In the genomic region with DNA sequence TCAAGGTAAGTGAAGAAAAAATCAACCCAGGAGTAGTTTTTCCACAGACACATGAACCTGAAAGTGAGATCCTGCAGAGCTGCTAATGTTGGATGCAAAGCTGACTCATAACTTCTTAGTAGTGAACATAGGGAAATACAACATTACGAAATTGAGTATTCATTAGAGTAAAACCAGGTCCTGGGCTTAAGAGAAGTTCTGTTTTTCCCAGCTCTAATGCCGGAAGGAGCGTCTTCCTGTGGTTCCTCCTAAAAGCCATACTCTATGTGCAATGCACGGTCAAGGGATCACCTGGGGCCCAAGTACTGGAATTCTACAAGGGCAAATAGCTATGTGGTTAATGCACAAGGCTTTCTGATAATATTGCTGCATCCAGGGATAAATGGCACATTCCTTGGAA, we compare ENCODE assay signal across 14 cellular contexts.
A peak's percentile ranks its signal among the peaks of the same experiment; 100 is the strongest.
DNase-seq lines count a peak whose midpoint lies in the region; ATAC-seq lines count a peak whose summit lies in the region.
"Had no signal": no experiment of that assay in that cellular context is flagged by ENCODE, and none has a peak within 500 bp of the region (broad histone marks: within the 10 kb centered on the region; RNA-seq: fewer than 3 reads in every experiment).

No MANE protein-coding gene starts in this region.

- H3K9me3 Mint-ChIP-seq in central memory CD8-positive, alpha-beta T cell, result no peaks in the 10 kb centered on the region
- peaks cover 0 to 10% (median 0%) of the 10 kb centered on the region in 11 donors for H3K9me3 Mint-ChIP-seq in naive thymus-derived CD4-positive, alpha-beta T cell
- H3K9me3 Mint-ChIP-seq: immature natural killer cell had no signal

- CTCF ChIA-PET in naive thymus-derived CD4-positive, alpha-beta T cell (lab: Charles Lee), result interaction anchor here (0.5 to 1.1 kb wide), 3 partner anchors 11 to 39 kb away, joined by 3 to 5 read pairs (median 3); no protein-coding TSS in a partner anchor

- peaks cover 0 to 9% (median 0%) of the 10 kb centered on the region in 3 experiments for H3K36me3 ChIP-seq in naive thymus-derived CD4-positive, alpha-beta T cell (ENCODE audit: control insufficient read depth in 2 of 3, insufficient read depth in 3 of 3, low read length in 3 of 3)

- peaks cover 6% of the 10 kb centered on the region for H3K36me3 Mint-ChIP-seq in central memory CD8-positive, alpha-beta T cell (ENCODE audit: insufficient read depth)
- H3K36me3 Mint-ChIP-seq in naive thymus-derived CD4-positive, alpha-beta T cell, result peaks cover 8 to 31% (median 18%) of the 10 kb centered on the region in 5 donors

- H3K27ac ChIP-seq in naive thymus-derived CD4-positive, alpha-beta T cell (ENCODE audit: low read depth, low read length), result no peak overlapping the region
- H3K27ac ChIP-seq in substantia nigra (ENCODE audit: low read depth, low read length, poor library complexity, severe bottlenecking), result no peak overlapping the region
- H3K27ac ChIP-seq: dorsolateral prefrontal cortex had no signal

- no peak overlapping the region for H3K4me3 ChIP-seq in naive thymus-derived CD4-positive, alpha-beta T cell (ENCODE audit: low read length)
- H3K4me3 ChIP-seq: dorsolateral prefrontal cortex had no signal

- peaks cover 67% of the 10 kb centered on the region for H3K4me1 Mint-ChIP-seq in central memory CD8-positive, alpha-beta T cell
- H3K4me1 Mint-ChIP-seq in naive thymus-derived CD4-positive, alpha-beta T cell, result peaks cover 47 to 91% (median 83%) of the 10 kb centered on the region in 7 donors

- H3K9me3 ChIP-seq in naive thymus-derived CD4-positive, alpha-beta T cell (ENCODE audit: control insufficient read depth in 2 of 3, low read length in 3 of 3), result no peaks in the 10 kb centered on the region

- ATAC-seq in central memory CD8-positive, alpha-beta T cell (replicated peaks; ENCODE audit: extremely low read depth, poor library complexity, severe bottlenecking), result no peak
- peak; percentile 57 for ATAC-seq in naive thymus-derived CD4-positive, alpha-beta T cell
- ATAC-seq in HG03039 (IDR thresholded peaks at IDR 0.05; ENCODE audit: unreplicated experiment) (no peak), HG03045 (IDR thresholded peaks at IDR 0.05; ENCODE audit: unreplicated experiment) (no peak)

- no peaks in the 10 kb centered on the region for H3K27me3 Mint-ChIP-seq in central memory CD8-positive, alpha-beta T cell
- H3K27me3 Mint-ChIP-seq in naive thymus-derived CD4-positive, alpha-beta T cell, result no peaks in the 10 kb centered on the region

- intact Hi-C loops in naive thymus-derived CD4-positive, alpha-beta T cell (cut with micrococcal nuclease), result loop anchor here in 1 of 2 donors (5.0 kb wide), 1 partner anchor 75 kb away; no protein-coding TSS in a partner anchor

- no peaks in the 10 kb centered on the region for H3K27me3 ChIP-seq in naive thymus-derived CD4-positive, alpha-beta T cell (ENCODE audit: control insufficient read depth in 2 of 2, insufficient read depth in 2 of 2, low read length in 2 of 2)
- H3K27me3 ChIP-seq: dorsolateral prefrontal cortex had no signal

- peak overlapping the region; percentile 49 for H3K27ac Mint-ChIP-seq in central memory CD8-positive, alpha-beta T cell (ENCODE audit: low read depth)
- H3K27ac Mint-ChIP-seq in naive thymus-derived CD4-positive, alpha-beta T cell, result peak overlapping the region in 1 of 9 donors; percentile 33
- H3K27ac Mint-ChIP-seq: activated T-helper 1 cell treated with anti-CD3 and anti-CD28 coated beads, Interleukin-12 subunit alpha, Interleukin-12 subunit beta, Interleukin-2, Interleukin-4 antibody, amounts not matched to agents 30 ng/mL and 10 ng/mL and 1 ng/mL, durations not matched to agents 14 hours and 24 hours and 36 hours had no signal

- peaks cover 0 to 13% of the 10 kb centered on the region in 2 donors for H3K4me1 ChIP-seq in naive thymus-derived CD4-positive, alpha-beta T cell (ENCODE audit: control insufficient read depth in 2 of 2, insufficient read depth in 2 of 2, low read length in 2 of 2)

- POLR2A ChIA-PET in naive thymus-derived CD4-positive, alpha-beta T cell (lab: Charles Lee), result no interaction called here

- H3K4me3 Mint-ChIP-seq in central memory CD8-positive, alpha-beta T cell, result no peak overlapping the region
- no peak overlapping the region for H3K4me3 Mint-ChIP-seq in naive thymus-derived CD4-positive, alpha-beta T cell
- H3K4me3 Mint-ChIP-seq: activated T-helper 1 cell treated with anti-CD3 and anti-CD28 coated beads, Interleukin-12 subunit alpha, Interleukin-12 subunit beta, Interleukin-2, Interleukin-4 antibody, amounts not matched to agents 30 ng/mL and 10 ng/mL and 1 ng/mL, durations not matched to agents 14 hours and 24 hours and 36 hours; immature natural killer cell had no signal

- DNase-seq in CD1c-positive myeloid dendritic cell (ENCODE audit: extremely low spot score), result peak; percentile 85
- DNase-seq in MV-4-11 (lab: John Stamatoyannopoulos, UW), result peak; percentile 81
- no peak for DNase-seq in central memory CD8-positive, alpha-beta T cell (ENCODE audit: low spot score in 2 of 2)
- no peak for DNase-seq in naive thymus-derived CD4-positive, alpha-beta T cell
- DNase-seq in iPS-NIHi7 (ENCODE audit: extremely low spot score), result no peak
- DNase-seq in substantia nigra (lab: John Stamatoyannopoulos, UW), result no peak
- DNase-seq: DMS 273 treated with DMSO at 0.1 percent for 48 hours, dorsolateral prefrontal cortex, immature natural killer cell, NCI-H69, T1000 had no signal

Comparison
In these comparisons a context has a peak if more than half of its experiments do, and no peak if none do; other contexts are left out.
1. DNase-seq: peak in CD1c-positive myeloid dendritic cell (single experiment) and MV-4-11 (single experiment); none in central memory CD8-positive, alpha-beta T cell (0 of 2), naive thymus-derived CD4-positive, alpha-beta T cell (0 of 9), iPS-NIHi7 (single experiment) and substantia nigra (0 of 49).